ENCODE assay signal across 23 cellular contexts in genomic region chr14:104576607-104577332, GRCh38. TPM values are rescaled to one million over a fixed set of nuclear protein-coding genes. Genes with fewer than 3 reads are reported as not detected.
DNase-seq lines count a peak whose midpoint lies in the region; ATAC-seq, FAIRE-seq and TF ChIP-seq lines count a peak whose summit lies in the region.
"Had no signal": no experiment of that assay in that cellular context is flagged by ENCODE, and none has a peak within 500 bp of the region (broad histone marks: within the 10 kb centered on the region; RNA-seq: fewer than 3 reads in every experiment).

No MANE protein-coding gene starts in this region.

- TF ChIP-seq CTCF in K562 (IDR thresholded peaks at IDR 0.05 in 2 of 3, conservative IDR thresholded peaks at IDR 0.05 in 1 of 3; ENCODE audit: insufficient read depth in 2 of 3, low read depth in 1 of 3, low read length in 3 of 3) (peak in 1 of 3 experiments; percentile 25; a peak in 1 of 6 replicates), stomach (IDR thresholded peaks at IDR 0.05) (no peak), A673 (conservative IDR thresholded peaks at IDR 0.05; ENCODE audit: low read depth, low read length) (no peak)

- no TSS peak for BruUV-seq in K562 (replicated peaks; lab: Mats Ljungman, UMichigan)
- no TSS peak for BruUV-seq in A673 (replicated peaks; lab: Mats Ljungman, UMichigan)

- H3K36me3 ChIP-seq in K562 (ENCODE audit: control insufficient read depth, insufficient read depth, low read length) (no peaks in the 10 kb centered on the region), stomach (no peaks in the 10 kb centered on the region), A673 (ENCODE audit: insufficient read depth, low read length, poor library complexity, severe bottlenecking) (no peaks in the 10 kb centered on the region)

- no peaks in the 10 kb centered on the region for H3K9me3 ChIP-seq in K562 (replicated peaks; ENCODE audit: control insufficient read depth, insufficient read depth, low read depth, low read length)
- H3K9me3 ChIP-seq in stomach, result no peaks in the 10 kb centered on the region
- no peaks in the 10 kb centered on the region for H3K9me3 ChIP-seq in A673 (ENCODE audit: low read depth, low read length, poor library complexity, severe bottlenecking)

- DNase-seq in NCI-H82 (lab: John Stamatoyannopoulos, UW), result peak; percentile 31
- no peak for DNase-seq in NCI-H82 treated with DMSO at 0.1 percent for 48 hours (lab: John Stamatoyannopoulos, UW; ENCODE audit: unreplicated experiment)
- peak in 1 of 4 experiments; percentile 36 for DNase-seq in K562 (ENCODE audit: extremely low read depth in 1 of 4, low spot score in 3 of 4)
- peak; percentile 79 to 80 for DNase-seq in left colon
- peak; percentile 70 for DNase-seq in stomach
- DNase-seq in A673 (ENCODE audit: low spot score), result no peak
- no peak for DNase-seq in globus pallidus (ENCODE audit: low spot score)
- DNase-seq: activated CD4-positive, alpha-beta T cell treated with anti-CD3 and anti-CD28 coated beads for 36 hours; activated naive CD4-positive, alpha-beta T cell; CD4-positive, alpha-beta T cell; DND-41; GOT3; Kasumi-1; left cardiac atrium; NCI-H1417 treated with DMSO at 0.1 percent for 48 hours; NCI-H226; stimulated activated naive CD4-positive, alpha-beta T cell; T-helper 9 cell had no signal

- peak in 1 of 2 experiments; percentile 18; a peak in 1 of 4 replicates for TF ChIP-seq RAD21 in K562 (CRISPR knock-in tag; conservative IDR thresholded peaks at IDR 0.05 in 1 of 2, IDR thresholded peaks at IDR 0.05 in 1 of 2)

- WGBS in K562 (ENCODE audit: insufficient coverage, low coverage, missing lambda C conversion rate), result 13% methylated on average over 15 of the region's 18 CpGs
- 28 to 38% (median 30%) methylated on average over 12 to 18 of the region's 18 CpGs for WGBS in stomach, 5 donors

- no peaks in the 10 kb centered on the region for H3K79me2 ChIP-seq in K562 (ENCODE audit: control insufficient read depth, insufficient read depth, low read length)

- TF ChIP-seq POLR2A in K562 (conservative IDR thresholded peaks at IDR 0.05) (no peak), stomach (IDR thresholded peaks at IDR 0.05) (no peak)

- CTCF ChIA-PET in K562 (lab: Yijun Ruan, JAX; ENCODE audit: low intra/inter-chr PET ratio) (no interaction called here), A673 (lab: Charles Lee) (no interaction called here)

- no peaks in the 10 kb centered on the region; the same call in 1 of the 2 replicates for H4K20me1 ChIP-seq in K562 (replicated peaks; ENCODE audit: control insufficient read depth, insufficient read depth, low read length)

- H3K9me1 ChIP-seq in K562 (ENCODE audit: control insufficient read depth, insufficient read depth, low read length), result no peaks in the 10 kb centered on the region

- H3K4me2 ChIP-seq in K562 (ENCODE audit: insufficient read depth, low read length), result no peak overlapping the region

- H3K27me3 ChIP-seq in K562 (ENCODE audit: control insufficient read depth in 2 of 2, insufficient read depth in 2 of 2, low read length in 2 of 2) (peaks cover 0 to 9% of the 10 kb centered on the region in 2 experiments; a peak in 1 of 5 replicates), stomach (peaks cover 0 to 72% (median 3%) of the 10 kb centered on the region in 3 donors), A673 (replicated peaks; ENCODE audit: insufficient read depth, low read depth, low read length, poor library complexity) (no peaks in the 10 kb centered on the region)

- no peak overlapping the region for H2AFZ ChIP-seq in K562 (ENCODE audit: low read depth, low read length)

- in situ Hi-C loops in K562 (cut with MboI), result no loop called here

- no peak for FAIRE-seq in K562 (lab: Jason Lieb, UNC)

- H3K9ac ChIP-seq in K562 (ENCODE audit: insufficient read depth in 1 of 2, low read depth in 2 of 2, low read length in 2 of 2), result 0 out of 4 replicates have a peak overlapping the region, but pooled peaks of 1 of the 2 experiments have one; percentile 2

- TF ChIP-seq EP300 in K562 (IDR thresholded peaks at IDR 0.05; ENCODE audit: low read length) (no peak), stomach (IDR thresholded peaks at IDR 0.05) (no peak)

- intact Hi-C loops in K562 (cut with micrococcal nuclease) (no loop called here), left colon (cut with DNase I, micrococcal nuclease) (no loop called here), stomach (cut with DNase I; ENCODE audit: low total_unique reads) (no loop called here), A673 (cut with micrococcal nuclease; ENCODE audit: unreplicated experiment) (no loop called here)

- H3K4me3 ChIP-seq in K562 (no peak overlapping the region), stomach (no peak overlapping the region), A673 (ENCODE audit: low read depth, low read length, poor library complexity, severe bottlenecking) (no peak overlapping the region)

- H3K27ac ChIP-seq in K562 (ENCODE audit: extremely low read depth, low read depth, low read length) (no peak overlapping the region), stomach (peak overlapping the region in 1 of 5 donors; percentile 23), A673 (ENCODE audit: low read depth, low read length, poor library complexity, severe bottlenecking) (no peak overlapping the region)

- H3K4me1 ChIP-seq in K562 (replicated peaks in 1 of 2; ENCODE audit: control insufficient read depth in 2 of 2, insufficient read depth in 2 of 2, low read length in 2 of 2), result peaks cover 11 to 82% of the 10 kb centered on the region in 2 experiments
- peaks cover 29 to 57% (median 52%) of the 10 kb centered on the region in 4 donors for H3K4me1 ChIP-seq in stomach
- no peaks in the 10 kb centered on the region for H3K4me1 ChIP-seq in A673 (ENCODE audit: insufficient read depth, low read length, poor library complexity, severe bottlenecking)

- POLR2A ChIA-PET in K562 (lab: Yijun Ruan, JAX), result interaction anchor here (0.7 to 2.0 kb wide), 2 partner anchors 8 to 28 kb away, joined by 3 to 7 read pairs; no protein-coding TSS in a partner anchor
- POLR2A ChIA-PET in A673 (lab: Charles Lee; ENCODE audit: low non-redundant PET), result no interaction called here

- ATAC-seq in K562, result peak; percentile 64
- ATAC-seq in left colon, result peak; percentile 80
- ATAC-seq in HG02588 (IDR thresholded peaks at IDR 0.05; ENCODE audit: unreplicated experiment), result no peak
- ATAC-seq: activated CD4-positive, alpha-beta T cell treated with anti-CD3 and anti-CD28 coated beads for 36 hours; esophagus mucosa had no signal

TF ChIP-seq in K562, 482 proteins besides CTCF, POLR2A, EP300 and RAD21 (continues in another document):
- TF ChIP-seq ZNF24 (IDR thresholded peaks at IDR 0.05), result peak; percentile 61; the same call in 1 of the 2 replicates

RNA-seq across cellular contexts. Expression of gene C14orf180, which starts 2.8 kb away (rescaled TPM):
- total RNA-seq in K562 (2011; cell fraction: chromatin; rRNA removed; ENCODE audit: low replicate concordance), result not detected in 2 replicates
- not detected in 2 replicates for total RNA-seq in K562 (2011; cell fraction: nucleolus; rRNA removed)
- not detected in 2 replicates for total RNA-seq in K562 (2011; cell fraction: nucleoplasm; rRNA removed)
- total RNA-seq in K562 (2014; rRNA removed), result not detected in 2 replicates
- not detected in 2 replicates for total RNA-seq in K562 (2014; rRNA removed; fragmentation: Illumina TruSeq; extraction: Trizol)
- not detected in 2 replicates for total RNA-seq in K562 (2015; rRNA removed; fragmentation: Illumina TruSeq; extraction: Trizol)
- not detected in 2 replicates for total RNA-seq in K562 (2021)
- polyA plus RNA-seq in K562 (2011; rRNA removed), result not detected in 2 replicates
- polyA plus RNA-seq in K562 (2011; cell fraction: cytosol; rRNA removed), result 0.04 TPM in 1 of 2 replicates, not detected in the other
- polyA plus RNA-seq in K562 (2011; cell fraction: nucleus; rRNA removed), result 0.20 TPM in 1 of 2 replicates, not detected in the other
- polyA plus RNA-seq in K562 (2012), result 0.10 and 0.11 TPM in 2 replicates
- not detected in 2 replicates for polyA plus RNA-seq in K562 (2014; fragmentation: Illumina TruSeq; extraction: Trizol)
- polyA plus RNA-seq in K562 (2014; fragmentation: Nextera tagmentation; extraction: Ambion mirVana), result not detected
- polyA plus RNA-seq in K562 (2014; rRNA removed), result not detected in 2 replicates
- not detected in 2 replicates for polyA minus RNA-seq in K562 (2011; rRNA and poly(A)+ RNA removed)
- not detected in 2 replicates for polyA minus RNA-seq in K562 (2011; cell fraction: cytosol; rRNA and poly(A)+ RNA removed)
- not detected in 2 replicates for polyA minus RNA-seq in K562 (2011; cell fraction: nucleus; rRNA and poly(A)+ RNA removed)
- 1 to 10 TPM in 1 of 2 donors, under 1 TPM in 1; 0.58 to 1.0 TPM for total RNA-seq in left colon
- 1 to 10 TPM in 2 of 5 donors, under 1 TPM in 2, not detected in 1; 0.37 to 3.8 (median 1.4) TPM for total RNA-seq in stomach
- under 1 TPM; 0.31 to 0.75 (median 0.40) TPM for polyA plus RNA-seq in stomach
- total RNA-seq in A673 (2021), result not detected in 2 replicates
- total RNA-seq: A172; activated CD4-positive, alpha-beta T cell treated with anti-CD3 and anti-CD28 coated beads for 36 hours; CD4-positive, alpha-beta T cell; esophagus mucosa; progenitor cell of endocrine pancreas had no signal

RNA-seq across cellular contexts. Expression of gene TMEM179, which starts 27.8 kb away (rescaled TPM):
- 0.19 TPM in 1 of 2 replicates, not detected in the other for total RNA-seq in K562 (2011; cell fraction: chromatin; rRNA removed; ENCODE audit: low replicate concordance)
- total RNA-seq in K562 (2011; cell fraction: nucleolus; rRNA removed), result not detected in 2 replicates
- total RNA-seq in K562 (2011; cell fraction: nucleoplasm; rRNA removed), result not detected in 2 replicates
- total RNA-seq in K562 (2014; rRNA removed) (not detected in 2 replicates), K562 (2014; rRNA removed; fragmentation: Illumina TruSeq; extraction: Trizol) (not detected in 2 replicates), K562 (2015; rRNA removed; fragmentation: Illumina TruSeq; extraction: Trizol) (not detected in 2 replicates), K562 (2021) (not detected in 2 replicates), left colon (1 to 10 TPM in 1 of 2 donors, under 1 TPM in 1; 0.34 to 1.7 TPM), stomach (1 to 10 TPM in 1 of 5 donors, under 1 TPM in 2, not detected in 2; 0.58 to 4.6 (median 0.92) TPM), A673 (2021) (0.39 and 0.58 TPM in 2 replicates)
- polyA plus RNA-seq in K562 (2011; rRNA removed) (not detected in 2 replicates), K562 (2014; fragmentation: Illumina TruSeq; extraction: Trizol) (not detected in 2 replicates), K562 (2014; fragmentation: Nextera tagmentation; extraction: Ambion mirVana) (not detected), K562 (2014; rRNA removed) (not detected in 2 replicates), stomach (1 to 10 TPM in 1 of 3 donors, under 1 TPM in 1, not detected in 1; 0.87 to 1.4 TPM)
- polyA plus RNA-seq in K562 (2011; cell fraction: cytosol; rRNA removed), result 0.18 TPM in 1 of 2 replicates, not detected in the other
- 0.18 TPM in 1 of 2 replicates, not detected in the other for polyA plus RNA-seq in K562 (2011; cell fraction: nucleus; rRNA removed)
- 0.05 and 0.18 TPM in 2 replicates for polyA plus RNA-seq in K562 (2012)
- 1.1 TPM in 1 of 2 replicates, not detected in the other for polyA minus RNA-seq in K562 (2011; rRNA and poly(A)+ RNA removed)
- polyA minus RNA-seq in K562 (2011; cell fraction: cytosol; rRNA and poly(A)+ RNA removed), result not detected in 2 replicates
- polyA minus RNA-seq in K562 (2011; cell fraction: nucleus; rRNA and poly(A)+ RNA removed), result not detected in 2 replicates
- total RNA-seq: A172; CD4-positive, alpha-beta T cell; esophagus mucosa; myocyte had no signal

Comparison
In these comparisons a context has a peak if more than half of its experiments do, and no peak if none do; other contexts are left out.
1. DNase-seq: peak in NCI-H82 (single experiment), left colon (2 of 2) and stomach (single experiment); none in NCI-H82 treated with DMSO at 0.1 percent for 48 hours (single experiment), A673 (single experiment) and globus pallidus (single experiment).